20 cellular contexts compared by ENCODE assay signal in genomic region chr12:101299346-101299745, GRCh38. TPM values are rescaled to one million over a fixed set of nuclear protein-coding genes. Genes with fewer than 3 reads are reported as not detected.
A peak's percentile ranks its signal among the peaks of the same experiment; 100 is the strongest.
DNase-seq lines count a peak whose midpoint lies in the region; ATAC-seq and TF ChIP-seq lines count a peak whose summit lies in the region.
"Had no signal": no experiment of that assay in that cellular context is flagged by ENCODE, and none has a peak within 500 bp of the region (broad histone marks: within the 10 kb centered on the region; RNA-seq: fewer than 3 reads in every experiment).

No MANE protein-coding gene starts in this region.

- H3K36me3 ChIP-seq in CD8-positive, alpha-beta memory T cell (ENCODE audit: insufficient read depth, low read length): peaks cover 32% of the 10 kb centered on the region

- H3K9me3 ChIP-seq in CD8-positive, alpha-beta memory T cell (ENCODE audit: low read length): no peaks in the 10 kb centered on the region
- H3K9me3 ChIP-seq: stomach had no signal

- TF ChIP-seq POLR2A in erythroblast (IDR thresholded peaks at IDR 0.05; ENCODE audit: low read length): no peak

- H3K9me3 Mint-ChIP-seq in activated T-cell treated with anti-CD3 and anti-CD28 coated beads, Interleukin-2, amount 50 U/mL, for 72 hours: no peaks in the 10 kb centered on the region
- no peaks in the 10 kb centered on the region for H3K9me3 Mint-ChIP-seq in CD8-positive, alpha-beta memory T cell
- H3K9me3 Mint-ChIP-seq: activated CD4-positive, alpha-beta T cell treated with anti-CD3 and anti-CD28 coated beads, Interleukin-2, amount 10 ng/mL, durations not matched to agents 7 days and 5 days; effector memory CD8-positive, alpha-beta T cell had no signal

- CTCF ChIA-PET in CD8-positive, alpha-beta memory T cell (lab: Charles Lee): no interaction called here

- H3K27me3 Mint-ChIP-seq in activated T-cell treated with anti-CD3 and anti-CD28 coated beads, Interleukin-2, amount 50 U/mL, for 72 hours (ENCODE audit: low read depth): no peaks in the 10 kb centered on the region
- H3K27me3 Mint-ChIP-seq in CD8-positive, alpha-beta memory T cell: no peaks in the 10 kb centered on the region
- H3K27me3 Mint-ChIP-seq: activated CD4-positive, alpha-beta T cell treated with anti-CD3 and anti-CD28 coated beads, Interleukin-2, amount 10 ng/mL, durations not matched to agents 7 days and 5 days; effector memory CD8-positive, alpha-beta T cell had no signal

- H3K27me3 ChIP-seq in CD8-positive, alpha-beta memory T cell (ENCODE audit: insufficient read depth, low read length, poor library complexity, severe bottlenecking): no peaks in the 10 kb centered on the region
- H3K27me3 ChIP-seq: stomach had no signal

- ATAC-seq in activated T-cell treated with anti-CD3 and anti-CD28 coated beads, Interleukin-2, amount 50 U/mL, for 72 hours (replicated peaks in 1 of 2): no peak
- ATAC-seq: effector memory CD8-positive, alpha-beta T cell had no signal

- no peak overlapping the region for H3K4me3 ChIP-seq in fibroblast of mammary gland (ENCODE audit: control insufficient read depth, low read depth, low read length)
- no peak overlapping the region for H3K4me3 ChIP-seq in CD8-positive, alpha-beta memory T cell (ENCODE audit: low read length)
- H3K4me3 ChIP-seq: smooth muscle cell, stomach had no signal

- POLR2A ChIA-PET in CD8-positive, alpha-beta memory T cell (lab: Charles Lee): no interaction called here

- H3K4me1 ChIP-seq in CD8-positive, alpha-beta memory T cell (ENCODE audit: insufficient read depth, low read length): no peaks in the 10 kb centered on the region

- H3K4me3 Mint-ChIP-seq in activated T-cell treated with anti-CD3 and anti-CD28 coated beads, Interleukin-2, amount 50 U/mL, for 72 hours: no peak overlapping the region
- no peak overlapping the region for H3K4me3 Mint-ChIP-seq in CD8-positive, alpha-beta memory T cell
- H3K4me3 Mint-ChIP-seq: activated CD4-positive, alpha-beta T cell treated with anti-CD3 and anti-CD28 coated beads, Interleukin-2, amount 10 ng/mL, durations not matched to agents 7 days and 5 days; effector memory CD8-positive, alpha-beta T cell had no signal

- no peaks in the 10 kb centered on the region for H3K4me1 Mint-ChIP-seq in activated T-cell treated with anti-CD3 and anti-CD28 coated beads, Interleukin-2, amount 50 U/mL, for 72 hours (ENCODE audit: low read depth)
- H3K4me1 Mint-ChIP-seq in CD8-positive, alpha-beta memory T cell: no peaks in the 10 kb centered on the region
- H3K4me1 Mint-ChIP-seq: activated CD4-positive, alpha-beta T cell treated with anti-CD3 and anti-CD28 coated beads, Interleukin-2, amount 10 ng/mL, durations not matched to agents 7 days and 5 days had no signal

- DNase-seq in activated T-cell treated with anti-CD3 and anti-CD28 coated beads, Interleukin-2, amount 50 U/mL, for 72 hours: no peak
- DNase-seq in activated T-cell treated with anti-CD3 and anti-CD28 coated beads, Interleukin-2, amount 50 U/mL, for 1 hour: no peak
- peak; percentile 33 for DNase-seq in fibroblast of mammary gland (ENCODE audit: low read depth)
- peak; percentile 58 for DNase-seq in superior temporal gyrus (ENCODE audit: extremely low spot score)
- no peak for DNase-seq in NCI-H146 treated with DMSO at 0.1 percent for 48 hours (lab: John Stamatoyannopoulos, UW; ENCODE audit: unreplicated experiment)
- DNase-seq in CD8-positive, alpha-beta memory T cell: no peak
- no peak for DNase-seq in erythroblast (lab: John Stamatoyannopoulos, UW)
- DNase-seq: 8988T; activated CD4-positive, alpha-beta T cell treated with anti-CD3 and anti-CD28 coated beads, Interleukin-2, amount 10 ng/mL, durations not matched to agents 7 days and 5 days; activated CD8-positive, alpha-beta memory T cell treated with anti-CD3 and anti-CD28 coated beads, Interleukin-2, amount 50 U/mL, for 48 hours; activated gamma-delta T cell treated with Interleukin-2 at 50 U/mL for 16 hours; effector memory CD8-positive, alpha-beta T cell; NCI-H1417 treated with DMSO at 0.1 percent for 48 hours; NCI-H2171; NCI-H69; Right ventricle myocardium superior; stimulated activated CD4-positive, alpha-beta T cell treated with anti-CD3 and anti-CD28 coated beads, Interleukin-2, amount 100 ng/mL, for 48 hours; stomach had no signal

- H3K27ac Mint-ChIP-seq in activated T-cell treated with anti-CD3 and anti-CD28 coated beads, Interleukin-2, amount 50 U/mL, for 72 hours: peak overlapping the region; percentile 81
- peak overlapping the region in 1 of 8 donors; percentile 75 for H3K27ac Mint-ChIP-seq in CD8-positive, alpha-beta memory T cell
- H3K27ac Mint-ChIP-seq: activated CD4-positive, alpha-beta T cell treated with anti-CD3 and anti-CD28 coated beads, Interleukin-2, amount 10 ng/mL, durations not matched to agents 7 days and 5 days had no signal

- no peak for TF ChIP-seq CTCF in fibroblast of mammary gland (conservative IDR thresholded peaks at IDR 0.05; ENCODE audit: control insufficient read depth, insufficient read depth, low read depth, low read length)

- H3K36me3 Mint-ChIP-seq in activated T-cell treated with anti-CD3 and anti-CD28 coated beads, Interleukin-2, amount 50 U/mL, for 72 hours (ENCODE audit: insufficient read depth in 2 of 2): peaks cover 9 to 21% of the 10 kb centered on the region in 2 donors
- peaks cover 11 to 80% (median 33%) of the 10 kb centered on the region in 3 donors for H3K36me3 Mint-ChIP-seq in CD8-positive, alpha-beta memory T cell

- peak overlapping the region; percentile 85 for H3K27ac ChIP-seq in angular gyrus (ENCODE audit: low read depth, low read length)
- no peak overlapping the region for H3K27ac ChIP-seq in CD8-positive, alpha-beta memory T cell (ENCODE audit: low read depth, low read length)
- H3K27ac ChIP-seq: stomach had no signal

RNA-seq across cellular contexts. Expression of gene UTP20, which starts 19.4 kb away (rescaled TPM):
- total RNA-seq in activated T-cell treated with anti-CD3 and anti-CD28 coated beads, Interleukin-2, amount 50 U/mL, for 72 hours: 10 to 100 TPM; 12.3 to 15.4 TPM
- 10 to 100 TPM; 58.6 to 58.8 TPM for total RNA-seq in CD8-positive, alpha-beta memory T cell
- 5.8 TPM for polyA plus RNA-seq in CD8-positive, alpha-beta memory T cell

Comparison
In these comparisons a context has a peak if more than half of its experiments do, and no peak if none do; other contexts are left out.
1. DNase-seq: peak in fibroblast of mammary gland (single experiment) and superior temporal gyrus (single experiment); none in activated T-cell treated with anti-CD3 and anti-CD28 coated beads, Interleukin-2, amount 50 U/mL, for 72 hours (0 of 2), activated T-cell treated with anti-CD3 and anti-CD28 coated beads, Interleukin-2, amount 50 U/mL, for 1 hour (single experiment), NCI-H146 treated with DMSO at 0.1 percent for 48 hours (single experiment), CD8-positive, alpha-beta memory T cell (0 of 5) and erythroblast (0 of 2).